Comparison of ENCODE assay signal across 14 cellular contexts in the genomic region with DNA sequence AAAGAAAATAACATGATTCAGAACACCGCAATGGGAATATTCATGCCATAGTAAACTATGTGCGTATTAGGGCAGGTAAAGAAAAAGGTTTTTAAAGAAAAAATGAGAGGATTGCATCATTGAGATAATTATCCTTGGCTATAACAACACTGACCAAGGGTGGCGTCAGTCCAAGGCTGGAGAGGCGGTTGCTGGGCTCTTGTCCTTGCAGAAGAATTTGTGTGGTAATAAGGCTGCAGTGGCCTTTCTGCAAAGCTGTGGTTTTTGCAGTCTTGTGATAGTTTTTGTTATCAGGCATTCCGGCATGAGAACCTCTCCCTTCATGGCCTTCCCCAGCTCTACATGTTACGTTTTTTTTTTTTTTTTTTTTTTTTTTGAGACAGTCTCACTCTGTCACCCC. TPM values are rescaled to one million over a fixed set of nuclear protein-coding genes. Genes with fewer than 3 reads are reported as not detected.
DNase-seq lines count a peak whose midpoint lies in the region; ATAC-seq and TF ChIP-seq lines count a peak whose summit lies in the region.
"Had no signal": no experiment of that assay in that cellular context is flagged by ENCODE, and none has a peak within 500 bp of the region (broad histone marks: within the 10 kb centered on the region; RNA-seq: fewer than 3 reads in every experiment).

No MANE protein-coding gene starts in this region.

- H3K4me3 ChIP-seq in fibroblast of pulmonary artery (replicated peaks; ENCODE audit: low read depth, low read length) (no peak overlapping the region), trophoblast cell (ENCODE audit: low read depth, low read length) (no peak overlapping the region)

- no peak for ATAC-seq in GM21367 (IDR thresholded peaks at IDR 0.05; ENCODE audit: unreplicated experiment)
- ATAC-seq: stimulated activated memory B cell treated with anti-CD40 and anti-IgM and Interleukin-4, amounts not matched to agents 10 μg/mL and 1 μg/mL and 100 μg/mL, for 72 hours had no signal

- H3K79me2 ChIP-seq in trophoblast cell (ENCODE audit: control insufficient read depth, insufficient read depth, low read length, poor library complexity) = no peaks in the 10 kb centered on the region

- no peak overlapping the region for H2BK120ac ChIP-seq in trophoblast cell (ENCODE audit: insufficient read depth, low read length, poor library complexity)

- peaks cover 1% of the 10 kb centered on the region for H3K9me3 ChIP-seq in trophoblast cell (ENCODE audit: insufficient read depth, low read depth, low read length)

- DNase-seq in Daoy (ENCODE audit: low read depth) (peak; percentile 33), OCI-M1 (lab: John Stamatoyannopoulos, UW) (peak; percentile 96), fibroblast of pulmonary artery (ENCODE audit: low read depth) (peak; percentile 85), trophoblast cell (peak; percentile 92 to 97), cerebellum (ENCODE audit: low spot score) (no peak), GOT3 (lab: John Stamatoyannopoulos, UW) (no peak)
- no peak for DNase-seq in T-helper 2 cell treated with Interferon-gamma antibody and Interleukin-4, amounts not matched to agents 5 μg/mL and 100 μg/mL, for 36 hours (ENCODE audit: low spot score)
- DNase-seq: activated CD4-positive, alpha-beta T cell treated with anti-CD3 and anti-CD28 coated beads, Interleukin-2, amount 10 ng/mL, durations not matched to agents 7 days and 5 days; activated gamma-delta T cell treated with Interleukin-2 at 50 U/mL for 16 hours; natural killer cell; NCI-H446 had no signal

- H3K4me2 ChIP-seq in trophoblast cell (ENCODE audit: low read length) = no peak overlapping the region

- H3K14ac ChIP-seq in trophoblast cell (ENCODE audit: low read length) = no peak overlapping the region

- H3K4me1 Mint-ChIP-seq in T-helper 2 cell treated with Interferon-gamma antibody and Interleukin-4, amounts not matched to agents 5 μg/mL and 100 μg/mL, for 36 hours (ENCODE audit: low read depth) = no peaks in the 10 kb centered on the region
- H3K4me1 Mint-ChIP-seq: activated CD4-positive, alpha-beta T cell treated with anti-CD3 and anti-CD28 coated beads, Interleukin-2, amount 10 ng/mL, durations not matched to agents 7 days and 5 days; stimulated activated memory B cell treated with anti-CD40 and anti-IgM and Interleukin-4, amounts not matched to agents 10 μg/mL and 1 μg/mL and 100 μg/mL, for 72 hours had no signal

- no peak overlapping the region for H3K9ac ChIP-seq in trophoblast cell (ENCODE audit: low read length)

- H3K27me3 Mint-ChIP-seq in T-helper 2 cell treated with Interferon-gamma antibody and Interleukin-4, amounts not matched to agents 5 μg/mL and 100 μg/mL, for 36 hours (ENCODE audit: low read depth) = no peaks in the 10 kb centered on the region
- H3K27me3 Mint-ChIP-seq: activated CD4-positive, alpha-beta T cell treated with anti-CD3 and anti-CD28 coated beads, Interleukin-2, amount 10 ng/mL, durations not matched to agents 7 days and 5 days; dendritic cell treated with granulocyte-macrophage colony-stimulating factor and Interleukin-4, amounts not matched to agents 40 ng/mL and 50 ng/mL, for 4 days; stimulated activated memory B cell treated with anti-CD40 and anti-IgM and Interleukin-4, amounts not matched to agents 10 μg/mL and 1 μg/mL and 100 μg/mL, for 72 hours had no signal

- no peaks in the 10 kb centered on the region for H3K79me1 ChIP-seq in trophoblast cell (ENCODE audit: low read length)

- no CpG with 5 or more reads among the region's 6 CpGs for WGBS in trophoblast cell (ENCODE audit: extremely low coverage, insufficient coverage, insufficient read length)

- H3K27ac ChIP-seq in trophoblast cell (ENCODE audit: low read depth, low read length) = no peak overlapping the region

- no peak overlapping the region for H3K23ac ChIP-seq in trophoblast cell (ENCODE audit: low read length)

- H3K4me1 ChIP-seq in trophoblast cell (ENCODE audit: control insufficient read depth in 1 of 2, insufficient read depth in 2 of 2, low read length in 2 of 2) = peaks cover 0 to 3% of the 10 kb centered on the region in 2 experiments

- no peak overlapping the region for H2BK5ac ChIP-seq in trophoblast cell (ENCODE audit: low read depth, low read length, poor library complexity)

- H3K4me3 Mint-ChIP-seq in T-helper 2 cell treated with Interferon-gamma antibody and Interleukin-4, amounts not matched to agents 5 μg/mL and 100 μg/mL, for 36 hours = no peak overlapping the region
- H3K4me3 Mint-ChIP-seq: activated CD4-positive, alpha-beta T cell treated with anti-CD3 and anti-CD28 coated beads, Interleukin-2, amount 10 ng/mL, durations not matched to agents 7 days and 5 days; dendritic cell treated with granulocyte-macrophage colony-stimulating factor and Interleukin-4, amounts not matched to agents 40 ng/mL and 50 ng/mL, for 4 days; natural killer cell; stimulated activated memory B cell treated with anti-CD40 and anti-IgM and Interleukin-4, amounts not matched to agents 10 μg/mL and 1 μg/mL and 100 μg/mL, for 72 hours had no signal

- H2AK5ac ChIP-seq in trophoblast cell (ENCODE audit: low read length) = no peak overlapping the region

- no peak overlapping the region for H3K27ac Mint-ChIP-seq in T-helper 2 cell treated with Interferon-gamma antibody and Interleukin-4, amounts not matched to agents 5 μg/mL and 100 μg/mL, for 36 hours
- H3K27ac Mint-ChIP-seq: activated CD4-positive, alpha-beta T cell treated with anti-CD3 and anti-CD28 coated beads, Interleukin-2, amount 10 ng/mL, durations not matched to agents 7 days and 5 days; dendritic cell treated with granulocyte-macrophage colony-stimulating factor and Interleukin-4, amounts not matched to agents 40 ng/mL and 50 ng/mL, for 4 days; natural killer cell; stimulated activated memory B cell treated with anti-CD40 and anti-IgM and Interleukin-4, amounts not matched to agents 10 μg/mL and 1 μg/mL and 100 μg/mL, for 72 hours had no signal

- no peak overlapping the region for H4K12ac ChIP-seq in trophoblast cell (ENCODE audit: low read depth, low read length)

- peaks cover 12% of the 10 kb centered on the region for H3K36me3 Mint-ChIP-seq in T-helper 2 cell treated with Interferon-gamma antibody and Interleukin-4, amounts not matched to agents 5 μg/mL and 100 μg/mL, for 36 hours (ENCODE audit: low read depth)
- H3K36me3 Mint-ChIP-seq: natural killer cell had no signal

- no peak overlapping the region for H2BK12ac ChIP-seq in trophoblast cell (ENCODE audit: low read length)

- H3K36me3 ChIP-seq in trophoblast cell (ENCODE audit: control insufficient read depth in 1 of 2, insufficient read depth in 2 of 2, low read length in 2 of 2) = peaks cover 5 to 26% of the 10 kb centered on the region in 2 experiments

- no peak for TF ChIP-seq CTCF in fibroblast of pulmonary artery (IDR thresholded peaks at IDR 0.05; ENCODE audit: low read length, missing control alignments)

- no peaks in the 10 kb centered on the region for H3K27me3 ChIP-seq in trophoblast cell (ENCODE audit: insufficient read depth, low read length)

- H3K18ac ChIP-seq in trophoblast cell (ENCODE audit: low read length) = no peak overlapping the region

- H3K9me3 Mint-ChIP-seq in T-helper 2 cell treated with Interferon-gamma antibody and Interleukin-4, amounts not matched to agents 5 μg/mL and 100 μg/mL, for 36 hours = no peaks in the 10 kb centered on the region
- H3K9me3 Mint-ChIP-seq: activated CD4-positive, alpha-beta T cell treated with anti-CD3 and anti-CD28 coated beads, Interleukin-2, amount 10 ng/mL, durations not matched to agents 7 days and 5 days; dendritic cell treated with granulocyte-macrophage colony-stimulating factor and Interleukin-4, amounts not matched to agents 40 ng/mL and 50 ng/mL, for 4 days; natural killer cell; stimulated activated memory B cell treated with anti-CD40 and anti-IgM and Interleukin-4, amounts not matched to agents 10 μg/mL and 1 μg/mL and 100 μg/mL, for 72 hours had no signal

- no peak overlapping the region for H2AFZ ChIP-seq in trophoblast cell (ENCODE audit: insufficient read depth, low read length, poor library complexity)

- H4K8ac ChIP-seq in trophoblast cell (ENCODE audit: low read depth, low read length) = no peak overlapping the region

- H3K4ac ChIP-seq in trophoblast cell (ENCODE audit: low read depth, low read length) = no peak overlapping the region

- no peak overlapping the region for H4K91ac ChIP-seq in trophoblast cell (ENCODE audit: low read depth, low read length)

RNA-seq across cellular contexts. Expression of gene BOD1, which starts 14.0 kb away (rescaled TPM):
- total RNA-seq in Daoy (2014; rRNA removed; shearing (Covaris generic)) = 87.7 and 93.3 TPM in 2 replicates
- polyA plus RNA-seq in trophoblast cell (2013) = 58.2 and 60.5 TPM in 2 replicates
- 46.4 TPM for total RNA-seq in cerebellum

Comparison
In these comparisons a context has a peak if more than half of its experiments do, and no peak if none do; other contexts are left out.
1. DNase-seq: peak in Daoy (single experiment), OCI-M1 (single experiment), fibroblast of pulmonary artery (single experiment) and trophoblast cell (2 of 2); none in cerebellum (single experiment), T-helper 2 cell treated with Interferon-gamma antibody and Interleukin-4, amounts not matched to agents 5 μg/mL and 100 μg/mL, for 36 hours (single experiment) and GOT3 (single experiment).